Comparison of ENCODE assay signal across 1 cellular context in the genomic region with DNA sequence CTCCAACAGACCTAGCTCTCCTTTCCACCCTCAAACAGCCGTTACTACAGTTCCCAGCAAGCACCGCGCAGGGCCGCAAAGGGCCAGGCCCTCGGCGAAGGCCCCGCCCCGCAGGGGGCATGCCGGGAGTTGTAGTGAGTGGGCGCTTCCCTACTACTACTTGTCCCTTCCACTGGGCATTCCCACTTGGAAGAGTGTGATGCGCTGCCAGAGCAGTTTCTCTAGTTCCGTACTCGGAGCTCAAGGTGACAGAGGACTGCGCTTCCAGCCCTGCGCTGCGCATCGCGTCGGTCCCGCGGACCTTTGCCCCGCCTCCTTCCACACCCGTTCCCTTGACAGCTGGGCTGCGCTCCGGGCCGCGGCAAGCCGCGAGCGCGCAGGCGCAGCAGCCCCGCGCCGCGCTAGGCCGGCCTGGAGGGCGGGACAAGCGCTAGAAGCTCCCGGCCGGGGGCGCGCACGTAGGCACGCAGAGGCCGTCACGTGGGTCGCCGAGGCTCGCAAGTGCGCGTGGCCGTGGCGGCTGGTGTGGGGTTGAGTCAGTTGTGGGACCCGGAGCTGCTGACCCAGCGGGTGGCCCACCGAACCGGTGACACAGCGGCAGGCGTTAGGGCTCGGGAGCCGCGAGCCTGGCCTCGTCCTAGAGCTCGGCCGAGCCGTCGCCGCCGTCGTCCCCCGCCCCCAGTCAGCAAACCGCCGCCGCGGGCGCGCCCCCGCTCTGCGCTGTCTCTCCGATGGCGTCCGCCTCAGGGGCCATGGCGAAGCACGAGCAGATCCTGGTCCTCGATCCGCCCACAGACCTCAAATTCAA.
A peak's percentile ranks its signal among the peaks of the same experiment; 100 is the strongest.
TF ChIP-seq lines count a peak whose summit lies in the region.

A gene with protein sequence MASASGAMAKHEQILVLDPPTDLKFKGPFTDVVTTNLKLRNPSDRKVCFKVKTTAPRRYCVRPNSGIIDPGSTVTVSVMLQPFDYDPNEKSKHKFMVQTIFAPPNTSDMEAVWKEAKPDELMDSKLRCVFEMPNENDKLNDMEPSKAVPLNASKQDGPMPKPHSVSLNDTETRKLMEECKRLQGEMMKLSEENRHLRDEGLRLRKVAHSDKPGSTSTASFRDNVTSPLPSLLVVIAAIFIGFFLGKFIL (plus strand): TSS at position 491 of the 808 bp plus-strand sequence. CDS start 241 bp downstream, at position 732.

TF ChIP-seq in K562, 482 proteins besides CTCF, POLR2A, EP300 and RAD21 (continued from another document and continues in another):
- TF ChIP-seq, protein P1, sequence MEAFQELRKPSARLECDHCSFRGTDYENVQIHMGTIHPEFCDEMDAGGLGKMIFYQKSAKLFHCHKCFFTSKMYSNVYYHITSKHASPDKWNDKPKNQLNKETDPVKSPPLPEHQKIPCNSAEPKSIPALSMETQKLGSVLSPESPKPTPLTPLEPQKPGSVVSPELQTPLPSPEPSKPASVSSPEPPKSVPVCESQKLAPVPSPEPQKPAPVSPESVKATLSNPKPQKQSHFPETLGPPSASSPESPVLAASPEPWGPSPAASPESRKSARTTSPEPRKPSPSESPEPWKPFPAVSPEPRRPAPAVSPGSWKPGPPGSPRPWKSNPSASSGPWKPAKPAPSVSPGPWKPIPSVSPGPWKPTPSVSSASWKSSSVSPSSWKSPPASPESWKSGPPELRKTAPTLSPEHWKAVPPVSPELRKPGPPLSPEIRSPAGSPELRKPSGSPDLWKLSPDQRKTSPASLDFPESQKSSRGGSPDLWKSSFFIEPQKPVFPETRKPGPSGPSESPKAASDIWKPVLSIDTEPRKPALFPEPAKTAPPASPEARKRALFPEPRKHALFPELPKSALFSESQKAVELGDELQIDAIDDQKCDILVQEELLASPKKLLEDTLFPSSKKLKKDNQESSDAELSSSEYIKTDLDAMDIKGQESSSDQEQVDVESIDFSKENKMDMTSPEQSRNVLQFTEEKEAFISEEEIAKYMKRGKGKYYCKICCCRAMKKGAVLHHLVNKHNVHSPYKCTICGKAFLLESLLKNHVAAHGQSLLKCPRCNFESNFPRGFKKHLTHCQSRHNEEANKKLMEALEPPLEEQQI (IDR thresholded peaks at IDR 0.05) = no peak
- no peak for TF ChIP-seq NCOA6 (IDR thresholded peaks at IDR 0.05)
- TF ChIP-seq ZNF589 (CRISPR knock-in tag; IDR thresholded peaks at IDR 0.05; ENCODE audit: low read depth) = 0 out of 2 replicates have a peak, but pooled peaks have one; percentile 62
- TF ChIP-seq SIN3B (IDR thresholded peaks at IDR 0.05; ENCODE audit: low read depth) = no peak
- TF ChIP-seq WHSC1 (IDR thresholded peaks at IDR 0.05; ENCODE audit: low read length) = no peak
- TF ChIP-seq TGIF2 (CRISPR knock-in tag; IDR thresholded peaks at IDR 0.05) = no peak
- peak; percentile 85; the same call in 1 of the 2 replicates for TF ChIP-seq PHF8 (IDR thresholded peaks at IDR 0.05; ENCODE audit: borderline replicate concordance, low read length)
- TF ChIP-seq FOXM1 (IDR thresholded peaks at IDR 0.05; ENCODE audit: low read depth) = no peak
- TF ChIP-seq FOXM1 (CRISPR knock-in tag; IDR thresholded peaks at IDR 0.05; ENCODE audit: low read depth) = no peak
- TF ChIP-seq MCM7 (IDR thresholded peaks at IDR 0.05) = no peak
- no peak for TF ChIP-seq ZNF232 (CRISPR knock-in tag; IDR thresholded peaks at IDR 0.05)
- peak; percentile 47 to 64; a peak in 3 of 4 replicates for TF ChIP-seq TBL1XR1 (IDR thresholded peaks at IDR 0.05; ENCODE audit: low read length in 2 of 2)
- TF ChIP-seq ZNF778 (CRISPR knock-in tag; IDR thresholded peaks at IDR 0.05) = no peak
- no peak for TF ChIP-seq ZNF124 (CRISPR knock-in tag; IDR thresholded peaks at IDR 0.05)
- no peak for TF ChIP-seq RBM17 (IDR thresholded peaks at IDR 0.05; ENCODE audit: borderline replicate concordance, low read depth, low read length)
- TF ChIP-seq, protein P2, sequence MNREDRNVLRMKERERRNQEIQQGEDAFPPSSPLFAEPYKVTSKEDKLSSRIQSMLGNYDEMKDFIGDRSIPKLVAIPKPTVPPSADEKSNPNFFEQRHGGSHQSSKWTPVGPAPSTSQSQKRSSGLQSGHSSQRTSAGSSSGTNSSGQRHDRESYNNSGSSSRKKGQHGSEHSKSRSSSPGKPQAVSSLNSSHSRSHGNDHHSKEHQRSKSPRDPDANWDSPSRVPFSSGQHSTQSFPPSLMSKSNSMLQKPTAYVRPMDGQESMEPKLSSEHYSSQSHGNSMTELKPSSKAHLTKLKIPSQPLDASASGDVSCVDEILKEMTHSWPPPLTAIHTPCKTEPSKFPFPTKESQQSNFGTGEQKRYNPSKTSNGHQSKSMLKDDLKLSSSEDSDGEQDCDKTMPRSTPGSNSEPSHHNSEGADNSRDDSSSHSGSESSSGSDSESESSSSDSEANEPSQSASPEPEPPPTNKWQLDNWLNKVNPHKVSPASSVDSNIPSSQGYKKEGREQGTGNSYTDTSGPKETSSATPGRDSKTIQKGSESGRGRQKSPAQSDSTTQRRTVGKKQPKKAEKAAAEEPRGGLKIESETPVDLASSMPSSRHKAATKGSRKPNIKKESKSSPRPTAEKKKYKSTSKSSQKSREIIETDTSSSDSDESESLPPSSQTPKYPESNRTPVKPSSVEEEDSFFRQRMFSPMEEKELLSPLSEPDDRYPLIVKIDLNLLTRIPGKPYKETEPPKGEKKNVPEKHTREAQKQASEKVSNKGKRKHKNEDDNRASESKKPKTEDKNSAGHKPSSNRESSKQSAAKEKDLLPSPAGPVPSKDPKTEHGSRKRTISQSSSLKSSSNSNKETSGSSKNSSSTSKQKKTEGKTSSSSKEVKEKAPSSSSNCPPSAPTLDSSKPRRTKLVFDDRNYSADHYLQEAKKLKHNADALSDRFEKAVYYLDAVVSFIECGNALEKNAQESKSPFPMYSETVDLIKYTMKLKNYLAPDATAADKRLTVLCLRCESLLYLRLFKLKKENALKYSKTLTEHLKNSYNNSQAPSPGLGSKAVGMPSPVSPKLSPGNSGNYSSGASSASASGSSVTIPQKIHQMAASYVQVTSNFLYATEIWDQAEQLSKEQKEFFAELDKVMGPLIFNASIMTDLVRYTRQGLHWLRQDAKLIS (CRISPR knock-in tag; IDR thresholded peaks at IDR 0.05) = no peak; the same call in 1 of the 2 replicates
- TF ChIP-seq CBFA2T2 (conservative IDR thresholded peaks at IDR 0.05) = no peak
- TF ChIP-seq, protein P3, sequence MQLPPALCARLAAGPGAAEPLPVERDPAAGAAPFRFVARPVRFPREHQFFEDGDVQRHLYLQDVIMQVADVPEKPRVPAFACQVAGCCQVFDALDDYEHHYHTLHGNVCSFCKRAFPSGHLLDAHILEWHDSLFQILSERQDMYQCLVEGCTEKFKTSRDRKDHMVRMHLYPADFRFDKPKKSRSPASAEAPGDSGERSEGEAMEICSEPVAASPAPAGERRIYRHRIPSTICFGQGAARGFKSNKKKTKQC (CRISPR knock-in tag; IDR thresholded peaks at IDR 0.05) = peak; percentile 75
- 0 out of 2 replicates have a peak, but pooled peaks have one; percentile 45 for TF ChIP-seq HIVEP1 (CRISPR knock-in tag; IDR thresholded peaks at IDR 0.05)
- TF ChIP-seq CC2D1A (IDR thresholded peaks at IDR 0.05) = no peak
- TF ChIP-seq, protein P4, sequence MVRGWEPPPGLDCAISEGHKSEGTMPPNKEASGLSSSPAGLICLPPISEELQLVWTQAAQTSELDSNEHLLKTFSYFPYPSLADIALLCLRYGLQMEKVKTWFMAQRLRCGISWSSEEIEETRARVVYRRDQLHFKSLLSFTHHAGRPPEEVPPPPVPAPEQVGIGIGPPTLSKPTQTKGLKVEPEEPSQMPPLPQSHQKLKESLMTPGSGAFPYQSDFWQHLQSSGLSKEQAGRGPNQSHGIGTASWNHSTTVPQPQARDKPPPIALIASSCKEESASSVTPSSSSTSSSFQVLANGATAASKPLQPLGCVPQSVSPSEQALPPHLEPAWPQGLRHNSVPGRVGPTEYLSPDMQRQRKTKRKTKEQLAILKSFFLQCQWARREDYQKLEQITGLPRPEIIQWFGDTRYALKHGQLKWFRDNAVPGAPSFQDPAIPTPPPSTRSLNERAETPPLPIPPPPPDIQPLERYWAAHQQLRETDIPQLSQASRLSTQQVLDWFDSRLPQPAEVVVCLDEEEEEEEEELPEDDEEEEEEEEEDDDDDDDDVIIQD (CRISPR knock-in tag; IDR thresholded peaks at IDR 0.05) = no peak
- TF ChIP-seq, protein P5, sequence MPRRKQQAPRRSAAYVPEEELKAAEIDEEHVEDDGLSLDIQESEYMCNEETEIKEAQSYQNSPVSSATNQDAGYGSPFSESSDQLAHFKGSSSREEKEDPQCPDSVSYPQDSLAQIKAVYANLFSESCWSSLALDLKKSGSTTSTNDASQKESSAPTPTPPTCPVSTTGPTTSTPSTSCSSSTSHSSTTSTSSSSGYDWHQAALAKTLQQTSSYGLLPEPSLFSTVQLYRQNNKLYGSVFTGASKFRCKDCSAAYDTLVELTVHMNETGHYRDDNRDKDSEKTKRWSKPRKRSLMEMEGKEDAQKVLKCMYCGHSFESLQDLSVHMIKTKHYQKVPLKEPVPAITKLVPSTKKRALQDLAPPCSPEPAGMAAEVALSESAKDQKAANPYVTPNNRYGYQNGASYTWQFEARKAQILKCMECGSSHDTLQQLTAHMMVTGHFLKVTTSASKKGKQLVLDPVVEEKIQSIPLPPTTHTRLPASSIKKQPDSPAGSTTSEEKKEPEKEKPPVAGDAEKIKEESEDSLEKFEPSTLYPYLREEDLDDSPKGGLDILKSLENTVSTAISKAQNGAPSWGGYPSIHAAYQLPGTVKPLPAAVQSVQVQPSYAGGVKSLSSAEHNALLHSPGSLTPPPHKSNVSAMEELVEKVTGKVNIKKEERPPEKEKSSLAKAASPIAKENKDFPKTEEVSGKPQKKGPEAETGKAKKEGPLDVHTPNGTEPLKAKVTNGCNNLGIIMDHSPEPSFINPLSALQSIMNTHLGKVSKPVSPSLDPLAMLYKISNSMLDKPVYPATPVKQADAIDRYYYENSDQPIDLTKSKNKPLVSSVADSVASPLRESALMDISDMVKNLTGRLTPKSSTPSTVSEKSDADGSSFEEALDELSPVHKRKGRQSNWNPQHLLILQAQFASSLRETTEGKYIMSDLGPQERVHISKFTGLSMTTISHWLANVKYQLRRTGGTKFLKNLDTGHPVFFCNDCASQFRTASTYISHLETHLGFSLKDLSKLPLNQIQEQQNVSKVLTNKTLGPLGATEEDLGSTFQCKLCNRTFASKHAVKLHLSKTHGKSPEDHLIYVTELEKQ (CRISPR knock-in tag; IDR thresholded peaks at IDR 0.05) = no peak
- 0 out of 2 replicates have a peak, but pooled peaks have one; percentile 12 for TF ChIP-seq JUNB (CRISPR knock-in tag; conservative IDR thresholded peaks at IDR 0.05)
- TF ChIP-seq, protein P6, sequence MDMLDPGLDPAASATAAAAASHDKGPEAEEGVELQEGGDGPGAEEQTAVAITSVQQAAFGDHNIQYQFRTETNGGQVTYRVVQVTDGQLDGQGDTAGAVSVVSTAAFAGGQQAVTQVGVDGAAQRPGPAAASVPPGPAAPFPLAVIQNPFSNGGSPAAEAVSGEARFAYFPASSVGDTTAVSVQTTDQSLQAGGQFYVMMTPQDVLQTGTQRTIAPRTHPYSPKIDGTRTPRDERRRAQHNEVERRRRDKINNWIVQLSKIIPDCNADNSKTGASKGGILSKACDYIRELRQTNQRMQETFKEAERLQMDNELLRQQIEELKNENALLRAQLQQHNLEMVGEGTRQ (CRISPR knock-in tag; IDR thresholded peaks at IDR 0.05) = no peak
- no peak for TF ChIP-seq RFX7 (CRISPR knock-in tag; IDR thresholded peaks at IDR 0.05)
- no peak for TF ChIP-seq NCOA4 (IDR thresholded peaks at IDR 0.05; ENCODE audit: partially characterized antibody)
- no peak for TF ChIP-seq KDM1A (IDR thresholded peaks at IDR 0.05)
- TF ChIP-seq HDAC2 (IDR thresholded peaks at IDR 0.05) = no peak
- TF ChIP-seq SIRT6 (IDR thresholded peaks at IDR 0.05; ENCODE audit: low read depth, low read length) = no peak
- peak; percentile 54; the same call in 1 of the 2 replicates for TF ChIP-seq DPF2 (IDR thresholded peaks at IDR 0.05)
- TF ChIP-seq, protein P7, sequence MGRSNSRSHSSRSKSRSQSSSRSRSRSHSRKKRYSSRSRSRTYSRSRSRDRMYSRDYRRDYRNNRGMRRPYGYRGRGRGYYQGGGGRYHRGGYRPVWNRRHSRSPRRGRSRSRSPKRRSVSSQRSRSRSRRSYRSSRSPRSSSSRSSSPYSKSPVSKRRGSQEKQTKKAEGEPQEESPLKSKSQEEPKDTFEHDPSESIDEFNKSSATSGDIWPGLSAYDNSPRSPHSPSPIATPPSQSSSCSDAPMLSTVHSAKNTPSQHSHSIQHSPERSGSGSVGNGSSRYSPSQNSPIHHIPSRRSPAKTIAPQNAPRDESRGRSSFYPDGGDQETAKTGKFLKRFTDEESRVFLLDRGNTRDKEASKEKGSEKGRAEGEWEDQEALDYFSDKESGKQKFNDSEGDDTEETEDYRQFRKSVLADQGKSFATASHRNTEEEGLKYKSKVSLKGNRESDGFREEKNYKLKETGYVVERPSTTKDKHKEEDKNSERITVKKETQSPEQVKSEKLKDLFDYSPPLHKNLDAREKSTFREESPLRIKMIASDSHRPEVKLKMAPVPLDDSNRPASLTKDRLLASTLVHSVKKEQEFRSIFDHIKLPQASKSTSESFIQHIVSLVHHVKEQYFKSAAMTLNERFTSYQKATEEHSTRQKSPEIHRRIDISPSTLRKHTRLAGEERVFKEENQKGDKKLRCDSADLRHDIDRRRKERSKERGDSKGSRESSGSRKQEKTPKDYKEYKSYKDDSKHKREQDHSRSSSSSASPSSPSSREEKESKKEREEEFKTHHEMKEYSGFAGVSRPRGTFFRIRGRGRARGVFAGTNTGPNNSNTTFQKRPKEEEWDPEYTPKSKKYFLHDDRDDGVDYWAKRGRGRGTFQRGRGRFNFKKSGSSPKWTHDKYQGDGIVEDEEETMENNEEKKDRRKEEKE (IDR thresholded peaks at IDR 0.05; ENCODE audit: borderline replicate concordance in 1 of 2, control insufficient read depth in 1 of 2, low read depth in 2 of 2, low read length in 1 of 2) = peak in 1 of 2 experiments; percentile 63; a peak in 1 of 4 replicates
- TF ChIP-seq, protein P8, sequence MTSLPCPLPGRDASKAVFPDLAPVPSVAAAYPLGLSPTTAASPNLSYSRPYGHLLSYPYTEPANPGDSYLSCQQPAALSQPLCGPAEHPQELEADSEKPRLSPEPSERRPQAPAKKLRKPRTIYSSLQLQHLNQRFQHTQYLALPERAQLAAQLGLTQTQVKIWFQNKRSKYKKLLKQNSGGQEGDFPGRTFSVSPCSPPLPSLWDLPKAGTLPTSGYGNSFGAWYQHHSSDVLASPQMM (CRISPR knock-in tag; IDR thresholded peaks at IDR 0.05) = no peak
- TF ChIP-seq, protein P9, sequence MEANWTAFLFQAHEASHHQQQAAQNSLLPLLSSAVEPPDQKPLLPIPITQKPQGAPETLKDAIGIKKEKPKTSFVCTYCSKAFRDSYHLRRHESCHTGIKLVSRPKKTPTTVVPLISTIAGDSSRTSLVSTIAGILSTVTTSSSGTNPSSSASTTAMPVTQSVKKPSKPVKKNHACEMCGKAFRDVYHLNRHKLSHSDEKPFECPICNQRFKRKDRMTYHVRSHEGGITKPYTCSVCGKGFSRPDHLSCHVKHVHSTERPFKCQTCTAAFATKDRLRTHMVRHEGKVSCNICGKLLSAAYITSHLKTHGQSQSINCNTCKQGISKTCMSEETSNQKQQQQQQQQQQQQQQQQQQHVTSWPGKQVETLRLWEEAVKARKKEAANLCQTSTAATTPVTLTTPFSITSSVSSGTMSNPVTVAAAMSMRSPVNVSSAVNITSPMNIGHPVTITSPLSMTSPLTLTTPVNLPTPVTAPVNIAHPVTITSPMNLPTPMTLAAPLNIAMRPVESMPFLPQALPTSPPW (CRISPR knock-in tag; IDR thresholded peaks at IDR 0.05) = no peak
- no peak for TF ChIP-seq SMARCE1 (IDR thresholded peaks at IDR 0.05)
- TF ChIP-seq U2AF1 (optimal IDR thresholded peaks at IDR 0.05; ENCODE audit: low read depth, low read length) = peak; percentile 96
